Comparison of ENCODE assay signal across 25 cellular contexts in the genomic region with DNA sequence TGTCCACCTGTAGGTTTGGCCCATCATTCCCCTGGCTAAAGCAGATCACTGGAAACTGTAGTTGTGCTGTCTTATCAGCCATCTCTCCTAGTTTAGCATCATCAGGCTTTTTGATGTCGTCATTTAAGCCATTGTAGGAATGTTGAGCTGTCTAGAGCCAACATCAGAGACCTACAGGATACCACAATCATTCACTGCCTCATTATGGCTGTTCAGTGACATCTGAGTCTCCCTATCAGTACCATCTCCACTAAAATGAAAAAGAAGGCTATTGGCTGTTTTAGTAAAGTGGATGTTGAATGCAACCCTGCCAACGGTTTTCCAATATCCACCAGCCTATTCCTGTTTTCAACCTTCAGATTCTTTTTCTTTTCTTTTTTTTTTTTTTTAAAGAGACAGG. TPM values are rescaled to one million over a fixed set of nuclear protein-coding genes. Genes with fewer than 3 reads are reported as not detected.
DNase-seq lines count a peak whose midpoint lies in the region; ATAC-seq and TF ChIP-seq lines count a peak whose summit lies in the region.
"Had no signal": no experiment of that assay in that cellular context is flagged by ENCODE, and none has a peak within 500 bp of the region (broad histone marks: within the 10 kb centered on the region; RNA-seq: fewer than 3 reads in every experiment).

No MANE protein-coding gene starts in this region.

- H4K91ac ChIP-seq in IMR-90 (ENCODE audit: insufficient read depth, low read depth, low read length), result no peak overlapping the region

- no peak overlapping the region for H2BK15ac ChIP-seq in IMR-90 (ENCODE audit: low read depth, low read length)

- no peak overlapping the region for H3K18ac ChIP-seq in IMR-90 (ENCODE audit: low read depth, low read length)

- CTCF ChIA-PET in IMR-90 (lab: Yijun Ruan, JAX), result interaction anchor here (0.6 kb wide), 1 partner anchor 13 kb away, joined by 3 read pairs; no protein-coding TSS in a partner anchor

- no peak for TF ChIP-seq EP300 in sigmoid colon (IDR thresholded peaks at IDR 0.05)

- H4K5ac ChIP-seq in IMR-90 (ENCODE audit: low read depth, low read length), result no peak overlapping the region

- H3K27ac ChIP-seq in ACC112 (ENCODE audit: low read depth, low read length), result peak overlapping the region; percentile 76
- H3K27ac ChIP-seq in IMR-90 (ENCODE audit: insufficient read depth, low read length), result no peak overlapping the region
- H3K27ac ChIP-seq in sigmoid colon, result no peak overlapping the region
- H3K27ac ChIP-seq: A549, HL-60 had no signal

- no peak overlapping the region for H3K9ac ChIP-seq in IMR-90 (ENCODE audit: low read depth, low read length)

- peak; percentile 31 for DNase-seq in IMR-90
- DNase-seq in amniotic epithelial cell (ENCODE audit: low read depth), result peak; percentile 23
- DNase-seq in lung microvascular endothelial cell (ENCODE audit: low read depth in 2 of 2), result peak; percentile 22 to 64
- DNase-seq in sigmoid colon, result no peak
- no peak for DNase-seq in NCI-H526 treated with DMSO at 0.1 percent for 48 hours (lab: John Stamatoyannopoulos, UW)
- no peak for DNase-seq in NCI-H146 treated with DMSO at 0.1 percent for 48 hours (lab: John Stamatoyannopoulos, UW; ENCODE audit: unreplicated experiment)
- DNase-seq: BE2C; KBM-7; NCI-H1092; NCI-H1436 treated with DMSO at 0.1 percent for 48 hours; NCI-H2029; NCI-H226; NCI-H510A treated with DMSO at 0.1 percent for 48 hours; NCI-H774; NK-92 treated with Interleukin-12 subunit alpha and Interleukin-12 subunit beta, amount 100 ng/mL, for 24 hours; SIG-M5 had no signal

- no peak overlapping the region for H3K56ac ChIP-seq in IMR-90 (ENCODE audit: extremely low read depth, insufficient read depth, low read length)

- TF ChIP-seq RAD21 in IMR-90 (IDR thresholded peaks at IDR 0.05; ENCODE audit: low read length), result no peak

- no peak for TF ChIP-seq POLR2A in IMR-90 (IDR thresholded peaks at IDR 0.05; ENCODE audit: low read depth, low read length)
- TF ChIP-seq POLR2A in sigmoid colon (IDR thresholded peaks at IDR 0.05), result no peak

- BruUV-seq in IMR-90 (replicated peaks; lab: Mats Ljungman, UMichigan), result no TSS peak

- POLR2A ChIA-PET in IMR-90 (lab: Charles Lee; ENCODE audit: unreplicated experiment), result no interaction called here

- H3K23ac ChIP-seq in IMR-90 (ENCODE audit: low read depth, low read length), result peak overlapping the region; percentile 46

- H3K27me3 ChIP-seq in ACC112 (ENCODE audit: insufficient read depth, low read length) (no peaks in the 10 kb centered on the region), IMR-90 (ENCODE audit: control insufficient read depth, insufficient read depth, low read length) (no peaks in the 10 kb centered on the region), sigmoid colon (no peaks in the 10 kb centered on the region)
- H3K27me3 ChIP-seq: BE2C had no signal

- H2BK5ac ChIP-seq in IMR-90 (ENCODE audit: low read depth, low read length, poor library complexity, severe bottlenecking), result no peak overlapping the region

- H3K4me2 ChIP-seq in IMR-90 (ENCODE audit: low read depth, low read length), result no peak overlapping the region
- H3K4me2 ChIP-seq: A549, GM23338 had no signal

- no peak overlapping the region for H2AK5ac ChIP-seq in IMR-90 (ENCODE audit: low read depth, low read length)

- no peak overlapping the region for H2AK9ac ChIP-seq in IMR-90 (replicated peaks; ENCODE audit: low read depth, low read length, poor library complexity)

- H3K79me1 ChIP-seq in IMR-90 (ENCODE audit: low read depth in 1 of 2, low read length in 2 of 2), result peaks cover 0 to 6% of the 10 kb centered on the region in 2 experiments; a peak in 1 of 4 replicates

- H3K4me1 ChIP-seq in ACC112 (ENCODE audit: control insufficient read depth, insufficient read depth, low read length, unreplicated experiment) (peaks cover 53% of the 10 kb centered on the region), IMR-90 (ENCODE audit: control insufficient read depth, insufficient read depth, low read length) (peaks cover 2% of the 10 kb centered on the region), sigmoid colon (peaks cover 0 to 5% (median 0%) of the 10 kb centered on the region in 4 donors)
- H3K4me1 ChIP-seq: A549 had no signal

- H3K4me3 ChIP-seq in ACC112 (ENCODE audit: low read depth, low read length) (no peak overlapping the region), IMR-90 (ENCODE audit: insufficient read depth, low read depth, low read length) (no peak overlapping the region), sigmoid colon (no peak overlapping the region)
- H3K4me3 ChIP-seq: A549, GM23338, HAP-1 had no signal

- no peak overlapping the region for H4K8ac ChIP-seq in IMR-90 (ENCODE audit: low read depth in 2 of 2, low read length in 2 of 2)

- WGBS in IMR-90 (ENCODE audit: extremely low coverage in 2 of 2, insufficient read length in 1 of 2), 2 experiments, result no CpG with 5 or more reads among the region's 2 CpGs
- 74 to 79% methylated on average over 2 of the region's 2 CpGs for WGBS in sigmoid colon, 2 donors

- ATAC-seq in IMR-90 (ENCODE audit: low read depth), result no peak
- no peak for ATAC-seq in GM19351 (IDR thresholded peaks at IDR 0.05; ENCODE audit: unreplicated experiment)
- ATAC-seq: A549, GM23338, HepG2, Panc1 had no signal

- intact Hi-C loops in IMR-90 (cut with micrococcal nuclease) (no loop called here), sigmoid colon (cut with DNase I) (no loop called here)

- H4K20me1 ChIP-seq in IMR-90 (ENCODE audit: insufficient read depth, low read length), result no peaks in the 10 kb centered on the region

- no peak overlapping the region for H3K4ac ChIP-seq in IMR-90 (ENCODE audit: low read depth, low read length)

- no peak overlapping the region for H2BK120ac ChIP-seq in IMR-90 (ENCODE audit: low read depth, low read length)

- no peaks in the 10 kb centered on the region for H3K79me2 ChIP-seq in ACC112 (ENCODE audit: control insufficient read depth, insufficient read depth, low read length, unreplicated experiment)

- H3K14ac ChIP-seq in IMR-90 (replicated peaks; ENCODE audit: low read depth, low read length), result 0 out of 2 replicates have a peak overlapping the region, but pooled peaks have one; percentile 29

- H3K9me1 ChIP-seq in IMR-90 (ENCODE audit: insufficient read depth, low read length), result peaks cover 21% of the 10 kb centered on the region

- H3K9me3 ChIP-seq in IMR-90 (ENCODE audit: control insufficient read depth, insufficient read depth, low read length) (no peaks in the 10 kb centered on the region), sigmoid colon (no peaks in the 10 kb centered on the region)
- H3K9me3 ChIP-seq: A549, BE2C, HAP-1 had no signal

- H2BK20ac ChIP-seq in IMR-90 (ENCODE audit: low read depth, low read length), result no peak overlapping the region

- H2AFZ ChIP-seq in ACC112 (ENCODE audit: low read length, unreplicated experiment) (no peak overlapping the region), IMR-90 (replicated peaks; ENCODE audit: low read length, poor library complexity) (no peak overlapping the region)
- H2AFZ ChIP-seq: GM23338 had no signal

- peaks cover 22% of the 10 kb centered on the region; the same call in 1 of the 2 replicates for H3K36me3 ChIP-seq in ACC112 (ENCODE audit: insufficient read depth, low read length)
- H3K36me3 ChIP-seq in IMR-90 (ENCODE audit: control insufficient read depth, insufficient read depth, low read length), result peaks cover 46% of the 10 kb centered on the region
- H3K36me3 ChIP-seq in sigmoid colon, result peaks cover 20 to 100% (median 83%) of the 10 kb centered on the region in 4 donors

- dilution Hi-C loops in IMR-90 (cut with HindIII; ENCODE audit: low sequenced_read_pairs, unreplicated experiment), result no loop called here

- in situ Hi-C loops in IMR-90 (cut with MboI; ENCODE audit: low sequenced_read_pairs), result no loop called here

- TF ChIP-seq CTCF in IMR-90 (conservative IDR thresholded peaks at IDR 0.05; ENCODE audit: low read depth, low read length) (no peak), sigmoid colon (IDR thresholded peaks at IDR 0.05) (no peak)

TF ChIP-seq in IMR-90, 13 proteins besides CTCF, POLR2A, EP300 and RAD21 (continues in another document):
- TF ChIP-seq SMC3 (IDR thresholded peaks at IDR 0.05; ENCODE audit: low read depth, low read length), result no peak
- TF ChIP-seq MAFK (IDR thresholded peaks at IDR 0.05; ENCODE audit: low read depth, low read length), result no peak
- no peak for TF ChIP-seq RCOR1 (IDR thresholded peaks at IDR 0.05; ENCODE audit: insufficient replicate concordance, low read length)
- no peak for TF ChIP-seq MXI1 (IDR thresholded peaks at IDR 0.05; ENCODE audit: borderline replicate concordance, low read depth, low read length)
- TF ChIP-seq, protein P1, sequence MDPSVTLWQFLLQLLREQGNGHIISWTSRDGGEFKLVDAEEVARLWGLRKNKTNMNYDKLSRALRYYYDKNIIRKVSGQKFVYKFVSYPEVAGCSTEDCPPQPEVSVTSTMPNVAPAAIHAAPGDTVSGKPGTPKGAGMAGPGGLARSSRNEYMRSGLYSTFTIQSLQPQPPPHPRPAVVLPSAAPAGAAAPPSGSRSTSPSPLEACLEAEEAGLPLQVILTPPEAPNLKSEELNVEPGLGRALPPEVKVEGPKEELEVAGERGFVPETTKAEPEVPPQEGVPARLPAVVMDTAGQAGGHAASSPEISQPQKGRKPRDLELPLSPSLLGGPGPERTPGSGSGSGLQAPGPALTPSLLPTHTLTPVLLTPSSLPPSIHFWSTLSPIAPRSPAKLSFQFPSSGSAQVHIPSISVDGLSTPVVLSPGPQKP (IDR thresholded peaks at IDR 0.05; ENCODE audit: borderline replicate concordance, low read depth, low read length), result no peak
- TF ChIP-seq MAZ (IDR thresholded peaks at IDR 0.05; ENCODE audit: borderline replicate concordance, low read depth, low read length), result no peak
- TF ChIP-seq NFE2L2 (IDR thresholded peaks at IDR 0.05; ENCODE audit: low read depth, low read length), result no peak

RNA-seq across cellular contexts. Expression of a gene that starts 29.2 kb away (rescaled TPM):
- total RNA-seq in IMR-90 (2012; rRNA removed) (not detected in 2 replicates), lung microvascular endothelial cell (not detected in 2 replicates), sigmoid colon (1 to 10 TPM in 2 of 4 donors, under 1 TPM in 1, not detected in 1; 0.27 to 6.6 (median 1.8) TPM)
- polyA plus RNA-seq in IMR-90 (2012; rRNA removed) (not detected in 2 replicates), sigmoid colon (under 1 TPM in 1 of 3 donors, not detected in 2; 0.50 TPM)
- polyA plus RNA-seq in IMR-90 (2012; cell fraction: cytosol; rRNA removed), result not detected in 2 replicates
- polyA plus RNA-seq in IMR-90 (2012; cell fraction: nucleus; rRNA removed; ENCODE audit: low replicate concordance), result not detected in 2 replicates
- total RNA-seq: GM23338, HepG2, HT-29 had no signal
- polyA plus RNA-seq: A549, GM23338 had no signal

RNA-seq across cellular contexts. Expression of a gene that starts 51.6 kb away (rescaled TPM):
- total RNA-seq in IMR-90 (2012; rRNA removed) (25.6 and 34.2 TPM in 2 replicates), lung microvascular endothelial cell (9.7 and 19.4 TPM in 2 replicates), sigmoid colon (1 to 10 TPM; 2.0 to 5.2 (median 3.3) TPM)
- polyA plus RNA-seq in IMR-90 (2012; rRNA removed) (11.6 and 13.2 TPM in 2 replicates), sigmoid colon (10 to 100 TPM in 1 of 3 donors, 1 to 10 TPM in 2; 2.3 to 16.0 (median 2.4) TPM)
- polyA plus RNA-seq in IMR-90 (2012; cell fraction: cytosol; rRNA removed), result 1.8 and 4.1 TPM in 2 replicates
- 3.0 and 18.5 TPM in 2 replicates for polyA plus RNA-seq in IMR-90 (2012; cell fraction: nucleus; rRNA removed; ENCODE audit: low replicate concordance)

Comparison
In these comparisons a context has a peak if more than half of its experiments do, and no peak if none do; other contexts are left out.
1. DNase-seq: peak in IMR-90 (single experiment), amniotic epithelial cell (single experiment) and lung microvascular endothelial cell (2 of 2); none in sigmoid colon (single experiment), NCI-H526 treated with DMSO at 0.1 percent for 48 hours (single experiment) and NCI-H146 treated with DMSO at 0.1 percent for 48 hours (single experiment).